22 cellular contexts compared by ENCODE assay signal in genomic region chr2:72889991-72890390, GRCh38. TPM values are rescaled to one million over a fixed set of nuclear protein-coding genes. Genes with fewer than 3 reads are reported as not detected.
DNase-seq lines count a peak whose midpoint lies in the region; ATAC-seq and TF ChIP-seq lines count a peak whose summit lies in the region.
"Had no signal": no experiment of that assay in that cellular context is flagged by ENCODE, and none has a peak within 500 bp of the region (broad histone marks: within the 10 kb centered on the region; RNA-seq: fewer than 3 reads in every experiment).

No MANE protein-coding gene starts in this region.

- no peak for ATAC-seq in PC-3
- peak; percentile 46 for ATAC-seq in left colon
- ATAC-seq: A549 had no signal

- TF ChIP-seq POLR2A in transverse colon (IDR thresholded peaks at IDR 0.05): no peak

- no peak overlapping the region for H3K27ac Mint-ChIP-seq in Calu3 (ENCODE audit: unreplicated experiment)
- H3K27ac Mint-ChIP-seq: CD4-positive, alpha-beta T cell; CD8-positive, alpha-beta memory T cell; HFFc6 had no signal

- intact Hi-C loops in PC-3 (cut with micrococcal nuclease) (loop anchor here (5.0 kb wide), 2 partner anchors 182 to 1343 kb away; partner anchors contain the start of gene SFXN5), left colon (cut with DNase I, micrococcal nuclease) (loop anchor here (10.0 kb wide), 2 partner anchors 85 to 275 kb away; no protein-coding TSS in a partner anchor), transverse colon (cut with DNase I; ENCODE audit: low total_unique reads) (loop anchor here (5.0 to 10.0 kb wide), 2 partner anchors 82 to 285 kb away; no protein-coding TSS in a partner anchor), Calu3 (cut with micrococcal nuclease; ENCODE audit: unreplicated experiment) (loop anchor here (5.0 kb wide), 1 partner anchor 272 kb away; no protein-coding TSS in a partner anchor)

- 68 to 78% methylated on average over 3 to 4 of the region's 4 CpGs for WGBS in transverse colon (ENCODE audit: low coverage in 1 of 2), 2 donors

- H3K27ac ChIP-seq in PC-3 (ENCODE audit: low read length) (no peak overlapping the region), transverse colon (no peak overlapping the region)
- H3K27ac ChIP-seq: A549; BLaER1 treated with 17β-estradiol and CSF1 and Interleukin-3, amounts not matched to agents 10 nM and 100 nM had no signal

- H3K9me3 Mint-ChIP-seq in Calu3 (ENCODE audit: low read depth, unreplicated experiment): no peaks in the 10 kb centered on the region
- H3K9me3 Mint-ChIP-seq: CD4-positive, alpha-beta T cell; CD8-positive, alpha-beta memory T cell; HFFc6 had no signal

- no TSS peak for BruUV-seq in PC-3 (replicated peaks; lab: Mats Ljungman, UMichigan)
- BruUV-seq in Calu3 (replicated peaks; lab: Mats Ljungman, UMichigan): no TSS peak

- H3K4me2 ChIP-seq in PC-3 (ENCODE audit: low read length): peak overlapping the region; percentile 24; the same call in 1 of the 2 replicates
- H3K4me2 ChIP-seq: A549 had no signal

- POLR2A ChIA-PET in PC-3 (lab: Charles Lee; ENCODE audit: unreplicated experiment): interaction anchor here (0.7 kb wide), 1 partner anchor 110 kb away, joined by 9 read pairs; no protein-coding TSS in a partner anchor

- peaks cover 26% of the 10 kb centered on the region for H3K4me1 ChIP-seq in PC-3 (ENCODE audit: insufficient read depth, low read length)
- H3K4me1 ChIP-seq in transverse colon: peaks cover 5 to 44% (median 27%) of the 10 kb centered on the region in 4 donors
- H3K4me1 ChIP-seq: BE2C had no signal

- DNase-seq in LoVo (ENCODE audit: low spot score): peak; percentile 19
- DNase-seq in PC-3: no peak
- peak; percentile 72 to 73 for DNase-seq in left colon
- peak; percentile 74 for DNase-seq in transverse colon
- DNase-seq in germinal center (ENCODE audit: low spot score): no peak
- DNase-seq in effector CD8-positive, alpha-beta T cell (lab: John Stamatoyannopoulos, UW): no peak
- no peak for DNase-seq in Calu3
- DNase-seq: 8988T; ACHN; AML-193; BE2C; CD4-positive, alpha-beta T cell; CD8-positive, alpha-beta memory T cell; DMS53; DMS79 treated with DMSO at 0.1 percent for 48 hours; GF-D8; GOT3; HFFc6 had no signal

- no peaks in the 10 kb centered on the region for H3K9me3 ChIP-seq in PC-3 (ENCODE audit: low read length)
- H3K9me3 ChIP-seq in transverse colon: no peaks in the 10 kb centered on the region
- H3K9me3 ChIP-seq: A549; BE2C; BLaER1 treated with 17β-estradiol and CSF1 and Interleukin-3, amounts not matched to agents 10 nM and 100 nM; HAP-1 had no signal

- no peaks in the 10 kb centered on the region for H3K27me3 ChIP-seq in PC-3 (ENCODE audit: low read length)
- peaks cover 13% of the 10 kb centered on the region for H3K27me3 ChIP-seq in transverse colon
- H3K27me3 ChIP-seq: BE2C had no signal

- CTCF ChIA-PET in PC-3 (lab: Charles Lee): no interaction called here
- CTCF ChIA-PET in Calu3 (lab: Charles Lee): interaction anchor here (0.6 kb wide), 1 partner anchor 87 kb away, joined by 6 read pairs; no protein-coding TSS in a partner anchor

- no peaks in the 10 kb centered on the region for H3F3A ChIP-seq in PC-3 (ENCODE audit: low read length, unreplicated experiment)

- no peak for TF ChIP-seq CTCF in PC-3 (conservative IDR thresholded peaks at IDR 0.05; ENCODE audit: low read depth, low read length)
- no peak for TF ChIP-seq CTCF in transverse colon (IDR thresholded peaks at IDR 0.05)
- no peak for TF ChIP-seq CTCF in Calu3 (IDR thresholded peaks at IDR 0.05; ENCODE audit: unreplicated experiment)

- H3K79me2 ChIP-seq in PC-3 (ENCODE audit: low read length): peaks cover 22% of the 10 kb centered on the region

- H3K36me3 Mint-ChIP-seq in Calu3 (ENCODE audit: insufficient read depth, unreplicated experiment): peaks cover 17% of the 10 kb centered on the region

- H3K27me3 Mint-ChIP-seq in Calu3 (ENCODE audit: unreplicated experiment): peaks cover 3% of the 10 kb centered on the region

- no peak overlapping the region for H3K4me3 Mint-ChIP-seq in Calu3 (ENCODE audit: low read depth, unreplicated experiment)
- H3K4me3 Mint-ChIP-seq: CD4-positive, alpha-beta T cell; HFFc6 had no signal

- peaks cover 19% of the 10 kb centered on the region; the same call in 1 of the 2 replicates for H4K20me1 ChIP-seq in PC-3 (ENCODE audit: low read length)

- H2AFZ ChIP-seq in PC-3 (ENCODE audit: low read length): no peak overlapping the region

- H3K36me3 ChIP-seq in PC-3 (ENCODE audit: low read depth, low read length) (no peaks in the 10 kb centered on the region), transverse colon (peaks cover 0 to 9% (median 2%) of the 10 kb centered on the region in 4 donors)
- H3K36me3 ChIP-seq: BE2C had no signal

- in situ Hi-C loops in transverse colon (cut with MboI; ENCODE audit: low pct_ligation_motif_present in 1 of 4, low pct_unique_long_range_greater_than_20kb in 1 of 4, low sequenced_read_pairs in 3 of 4): loop anchor here in 2 of 4 donors (25.0 kb wide), 2 partner anchors 272 to 297 kb away; no protein-coding TSS in a partner anchor

- no peak overlapping the region for H3K9ac ChIP-seq in PC-3 (ENCODE audit: low read length)
- H3K9ac ChIP-seq: BLaER1 treated with 17β-estradiol and CSF1 and Interleukin-3, amounts not matched to agents 10 nM and 100 nM had no signal

- H3K9me2 ChIP-seq in PC-3 (replicated peaks; ENCODE audit: low read length): no peaks in the 10 kb centered on the region

- H3K4me1 Mint-ChIP-seq in Calu3 (ENCODE audit: low read depth, unreplicated experiment): peaks cover 37% of the 10 kb centered on the region

- TF ChIP-seq EP300 in transverse colon (IDR thresholded peaks at IDR 0.05; ENCODE audit: low read depth): no peak

- H3K4me3 ChIP-seq in PC-3 (ENCODE audit: low read length) (no peak overlapping the region; the same call in 1 of the 2 replicates), transverse colon (no peak overlapping the region)
- H3K4me3 ChIP-seq: A549; BLaER1 treated with 17β-estradiol and CSF1 and Interleukin-3, amounts not matched to agents 10 nM and 100 nM; HAP-1 had no signal

RNA-seq across cellular contexts. Expression of gene SPR, which starts 2.8 kb away (rescaled TPM):
- total RNA-seq in PC-3 (2014; rRNA removed) (69.4 and 88.6 TPM in 2 replicates), left colon (10 to 100 TPM; 77.8 to 81.9 TPM), transverse colon (100 to 1,000 TPM in 1 of 4 donors, 10 to 100 TPM in 3; 83.8 to 431 (median 98.0) TPM), Calu3 (2022) (71.1 and 84.4 TPM in 2 replicates)
- total RNA-seq: CD4-positive, alpha-beta T cell had no signal

RNA-seq across cellular contexts. Expression of gene EMX1, which starts 27.3 kb away (rescaled TPM):
- total RNA-seq in PC-3 (2014; rRNA removed) (not detected in 2 replicates), left colon (1 to 10 TPM; 1.5 to 2.2 TPM), transverse colon (1 to 10 TPM in 3 of 4 donors, not detected in 1; 1.5 to 2.9 (median 2.7) TPM), Calu3 (2022) (not detected in 2 replicates)
- total RNA-seq: CD4-positive, alpha-beta T cell; G401; HFFc6 had no signal

Comparison
In these comparisons a context has a peak if more than half of its experiments do, and no peak if none do; other contexts are left out.
1. DNase-seq: peak in LoVo (single experiment), left colon (2 of 2) and transverse colon (single experiment); none in PC-3 (single experiment), germinal center (single experiment), effector CD8-positive, alpha-beta T cell (single experiment) and Calu3 (single experiment).